ENCODE assay signal across 25 cellular contexts in genomic region chr9:98144076-98144475, GRCh38. TPM values are rescaled to one million over a fixed set of nuclear protein-coding genes. Genes with fewer than 3 reads are reported as not detected.
DNase-seq lines count a peak whose midpoint lies in the region; ATAC-seq and TF ChIP-seq lines count a peak whose summit lies in the region.
"Had no signal": no experiment of that assay in that cellular context is flagged by ENCODE, and none has a peak within 500 bp of the region (broad histone marks: within the 10 kb centered on the region; RNA-seq: fewer than 3 reads in every experiment).

No MANE protein-coding gene starts in this region.

- peaks cover 4% of the 10 kb centered on the region for H3K27me3 Mint-ChIP-seq in neural progenitor cell (ENCODE audit: insufficient read depth, low read depth)
- H3K27me3 Mint-ChIP-seq: activated B cell treated with CpG ODN at 0.5 μM for 24 hours; activated naive CD8-positive, alpha-beta T cell treated with anti-CD3 and anti-CD28 coated beads for 36 hours had no signal

- no peaks in the 10 kb centered on the region for H3F3A ChIP-seq in neural progenitor cell (ENCODE audit: low read depth)

- H3K36me3 ChIP-seq in RWPE2 (ENCODE audit: low read depth) (peaks cover 25% of the 10 kb centered on the region), neural progenitor cell (no peaks in the 10 kb centered on the region)
- H3K36me3 ChIP-seq: ascending aorta, SJSA1, thoracic aorta had no signal

- H3K4me1 ChIP-seq in RWPE2 (ENCODE audit: insufficient read depth, poor library complexity, severe bottlenecking) (peaks cover 35% of the 10 kb centered on the region), neural progenitor cell (peaks cover 7% of the 10 kb centered on the region)
- H3K4me1 ChIP-seq: ascending aorta, SJSA1 had no signal

- H3K4me3 ChIP-seq in RWPE2 (ENCODE audit: severe bottlenecking): no peak overlapping the region
- no peak overlapping the region for H3K4me3 ChIP-seq in epithelial cell of esophagus (ENCODE audit: low read length)
- no peak overlapping the region for H3K4me3 ChIP-seq in neural progenitor cell
- H3K4me3 ChIP-seq: A549, ascending aorta, SJSA1, thoracic aorta had no signal

- no peaks in the 10 kb centered on the region for H4K20me1 ChIP-seq in neural progenitor cell (ENCODE audit: low read depth)

- no peak overlapping the region for H3K4me2 ChIP-seq in neural progenitor cell
- H3K4me2 ChIP-seq: A549 had no signal

- H3K4me1 Mint-ChIP-seq in neural progenitor cell: peaks cover 11% of the 10 kb centered on the region
- H3K4me1 Mint-ChIP-seq: activated naive CD8-positive, alpha-beta T cell treated with anti-CD3 and anti-CD28 coated beads for 36 hours had no signal

- H3K9ac ChIP-seq in neural progenitor cell: no peak overlapping the region

- H3K9me3 Mint-ChIP-seq in neural progenitor cell: no peaks in the 10 kb centered on the region
- H3K9me3 Mint-ChIP-seq: activated B cell treated with CpG ODN at 0.5 μM for 24 hours; activated naive CD8-positive, alpha-beta T cell treated with anti-CD3 and anti-CD28 coated beads for 36 hours had no signal

- H3K9me3 ChIP-seq in RWPE2 (ENCODE audit: severe bottlenecking): no peaks in the 10 kb centered on the region
- no peaks in the 10 kb centered on the region for H3K9me3 ChIP-seq in neural progenitor cell (ENCODE audit: low read depth)
- H3K9me3 ChIP-seq: A549, ascending aorta, SJSA1, thoracic aorta had no signal

- no peak for DNase-seq in RWPE2 (ENCODE audit: low spot score)
- peak; percentile 21 for DNase-seq in epithelial cell of esophagus (ENCODE audit: low read depth)
- DNase-seq in neural progenitor cell (ENCODE audit: low spot score): no peak
- no peak for DNase-seq in NCI-H510A treated with DMSO at 0.1 percent for 48 hours (lab: John Stamatoyannopoulos, UW)
- no peak for DNase-seq in cortex of kidney (lab: John Stamatoyannopoulos, UW)
- no peak for DNase-seq in activated CD4-positive, alpha-beta T cell treated with anti-CD3 and anti-CD28 coated beads, Interleukin-2, amount 50 U/mL, for 4 hours
- DNase-seq in NCI-H1417 (lab: John Stamatoyannopoulos, UW): no peak
- DNase-seq: activated B cell treated with CpG ODN at 0.5 μM for 24 hours; activated naive CD8-positive, alpha-beta T cell treated with anti-CD3 and anti-CD28 coated beads for 36 hours; AML-193; caudate nucleus; DMS53; foreskin fibroblast; head of caudate nucleus; Kasumi-1; NCI-H187; NCI-H526; stimulated activated naive CD4-positive, alpha-beta T cell treated with Interleukin-2 at 50 U/mL for 16 hours had no signal

- H3K27ac ChIP-seq in C4-2B (peak overlapping the region; percentile 93; the same call in 1 of the 2 replicates), RWPE2 (ENCODE audit: poor library complexity, severe bottlenecking) (peak overlapping the region; percentile 69), neural progenitor cell (no peak overlapping the region)
- H3K27ac ChIP-seq: ascending aorta, SJSA1, thoracic aorta had no signal

- no peaks in the 10 kb centered on the region for H3K36me3 Mint-ChIP-seq in neural progenitor cell
- H3K36me3 Mint-ChIP-seq: activated naive CD8-positive, alpha-beta T cell treated with anti-CD3 and anti-CD28 coated beads for 36 hours had no signal

- TF ChIP-seq CTCF in C4-2B (conservative IDR thresholded peaks at IDR 0.05) (no peak), RWPE2 (IDR thresholded peaks at IDR 0.05; ENCODE audit: poor library complexity, severe bottlenecking) (no peak), epithelial cell of esophagus (IDR thresholded peaks at IDR 0.05; ENCODE audit: insufficient read depth, low read depth, low read length, missing control alignments) (no peak), neural progenitor cell (IDR thresholded peaks at IDR 0.05) (no peak)

- H3K27ac Mint-ChIP-seq in neural progenitor cell: peak overlapping the region; percentile 10
- H3K27ac Mint-ChIP-seq: activated B cell treated with CpG ODN at 0.5 μM for 24 hours; activated naive CD8-positive, alpha-beta T cell treated with anti-CD3 and anti-CD28 coated beads for 36 hours had no signal

- H3K4me3 Mint-ChIP-seq in neural progenitor cell: no peak overlapping the region
- H3K4me3 Mint-ChIP-seq: activated B cell treated with CpG ODN at 0.5 μM for 24 hours; activated naive CD8-positive, alpha-beta T cell treated with anti-CD3 and anti-CD28 coated beads for 36 hours had no signal

- H3K27me3 ChIP-seq in RWPE2 (ENCODE audit: insufficient read depth, poor library complexity, severe bottlenecking) (no peaks in the 10 kb centered on the region), neural progenitor cell (no peaks in the 10 kb centered on the region)
- H3K27me3 ChIP-seq: ascending aorta, SJSA1 had no signal

- no peak overlapping the region for H2AFZ ChIP-seq in neural progenitor cell (replicated peaks)

- H3K79me2 ChIP-seq in neural progenitor cell (ENCODE audit: low read depth): no peaks in the 10 kb centered on the region

- no peak for ATAC-seq in RWPE2 (ENCODE audit: low read depth)
- ATAC-seq: A549, Panc1, sciatic nerve had no signal

RNA-seq across cellular contexts. Expression of gene TRIM14, which starts 25.1 kb away (rescaled TPM):
- 0.17 and 2.7 TPM in 2 replicates for total RNA-seq in neural progenitor cell (ENCODE audit: low replicate concordance)

RNA-seq across cellular contexts. Expression of gene CORO2A, which starts 48.4 kb away (rescaled TPM):
- 2.4 and 3.6 TPM in 2 replicates for total RNA-seq in neural progenitor cell (ENCODE audit: low replicate concordance)
